18 cellular contexts compared by ENCODE assay signal in the genomic region with DNA sequence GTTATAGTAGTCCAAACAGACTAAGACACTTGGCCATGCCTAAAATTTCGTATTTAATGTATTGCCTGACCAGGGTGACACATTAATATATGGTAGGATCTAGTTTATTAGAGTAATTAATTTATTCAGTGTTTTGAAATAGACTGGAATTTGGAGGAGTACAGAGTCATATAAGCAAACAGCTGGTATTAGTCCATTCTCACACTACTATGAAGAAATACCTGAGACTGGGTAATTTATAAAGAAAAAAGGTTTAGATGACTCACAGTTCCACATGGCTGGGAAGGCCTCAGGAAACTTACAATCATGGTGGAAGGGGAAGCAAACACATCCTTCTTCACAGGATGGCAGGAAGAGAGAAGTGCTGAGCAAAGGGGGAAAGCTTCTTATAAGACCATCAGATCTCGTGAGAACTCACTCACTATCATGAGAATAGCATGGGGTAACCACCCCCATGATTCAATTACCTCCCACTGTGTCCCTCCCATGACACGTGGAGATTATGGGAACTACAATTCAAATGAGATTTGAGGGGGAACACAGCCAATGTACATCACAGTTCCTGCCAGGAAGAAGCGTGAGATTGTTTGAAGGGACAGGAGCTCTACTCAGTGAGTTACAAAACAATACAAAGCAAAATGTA.
"Had no signal": no experiment of that assay in that cellular context is flagged by ENCODE, and none has a peak within 500 bp of the region (broad histone marks: within the 10 kb centered on the region; RNA-seq: fewer than 3 reads in every experiment).

No MANE protein-coding gene starts in this region.

- H3K9me3 ChIP-seq: ascending aorta, esophagus muscularis mucosa, lower lobe of right lung, right atrium auricular region, suprapubic skin, vagina had no signal

- H3K27ac Mint-ChIP-seq: activated CD4-positive, alpha-beta T cell treated with anti-CD3 and anti-CD28 coated beads, Interleukin-2, amount 10 ng/mL, durations not matched to agents 7 days and 5 days; activated naive CD4-positive, alpha-beta T cell treated with anti-CD3 and anti-CD28 coated beads, Interleukin-2, amount 10 ng/mL, durations not matched to agents 7 days and 5 days; activated naive CD8-positive, alpha-beta T cell treated with anti-CD3 and anti-CD28 coated beads, Interleukin-2, amount 50 U/mL, for 24 hours had no signal

- DNase-seq: activated CD4-positive, alpha-beta T cell treated with anti-CD3 and anti-CD28 coated beads, Interleukin-2, amount 10 ng/mL, durations not matched to agents 7 days and 5 days; activated CD8-positive, alpha-beta memory T cell treated with anti-CD3 and anti-CD28 coated beads, Interleukin-2, amount 50 U/mL, for 4 hours; activated naive CD4-positive, alpha-beta T cell treated with anti-CD3 and anti-CD28 coated beads, Interleukin-2, amount 10 ng/mL, durations not matched to agents 7 days and 5 days; activated naive CD8-positive, alpha-beta T cell treated with anti-CD3 and anti-CD28 coated beads, Interleukin-2, amount 50 U/mL, for 24 hours; activated T-cell treated with anti-CD3 and anti-CD28 coated beads, Interleukin-2, amount 50 U/mL, for 4 hours; cortex of kidney; hypothalamus; islet precursor cell; lower lobe of right lung; midbrain; stimulated activated CD4-positive, alpha-beta T cell treated with anti-CD3 and anti-CD28 coated beads, Interleukin-12 subunit alpha, Interleukin-12 subunit beta, amount 100 ng/mL, for 4 hours; stimulated activated CD4-positive, alpha-beta T cell treated with anti-CD3 and anti-CD28 coated beads, Interleukin-1b, Interleukin-23, amount 100 ng/mL, for 48 hours; stimulated activated naive CD8-positive, alpha-beta T cell treated with anti-CD3 and anti-CD28 coated beads, Interleukin-15, amount 100 ng/mL, for 72 hours had no signal

- H3K36me3 Mint-ChIP-seq: activated naive CD4-positive, alpha-beta T cell treated with anti-CD3 and anti-CD28 coated beads, Interleukin-2, amount 10 ng/mL, durations not matched to agents 7 days and 5 days had no signal

- H3K9me3 Mint-ChIP-seq: activated CD4-positive, alpha-beta T cell treated with anti-CD3 and anti-CD28 coated beads, Interleukin-2, amount 10 ng/mL, durations not matched to agents 7 days and 5 days; activated naive CD4-positive, alpha-beta T cell treated with anti-CD3 and anti-CD28 coated beads, Interleukin-2, amount 10 ng/mL, durations not matched to agents 7 days and 5 days; activated naive CD8-positive, alpha-beta T cell treated with anti-CD3 and anti-CD28 coated beads, Interleukin-2, amount 50 U/mL, for 24 hours; activated T-cell treated with anti-CD3 and anti-CD28 coated beads, Interleukin-2, amount 50 U/mL, for 4 hours; stimulated activated naive CD8-positive, alpha-beta T cell treated with anti-CD3 and anti-CD28 coated beads, Interleukin-15, amount 100 ng/mL, for 72 hours had no signal

- H3K4me1 ChIP-seq: ascending aorta, esophagus muscularis mucosa, lower lobe of right lung, right atrium auricular region, suprapubic skin, vagina had no signal

- H3K27ac ChIP-seq: ascending aorta, esophagus muscularis mucosa, lower lobe of right lung, right atrium auricular region, suprapubic skin, vagina had no signal

- H3K4me1 Mint-ChIP-seq: activated CD4-positive, alpha-beta T cell treated with anti-CD3 and anti-CD28 coated beads, Interleukin-2, amount 10 ng/mL, durations not matched to agents 7 days and 5 days; activated naive CD4-positive, alpha-beta T cell treated with anti-CD3 and anti-CD28 coated beads, Interleukin-2, amount 10 ng/mL, durations not matched to agents 7 days and 5 days; activated naive CD8-positive, alpha-beta T cell treated with anti-CD3 and anti-CD28 coated beads, Interleukin-2, amount 50 U/mL, for 24 hours; stimulated activated naive CD8-positive, alpha-beta T cell treated with anti-CD3 and anti-CD28 coated beads, Interleukin-15, amount 100 ng/mL, for 72 hours had no signal

- H3K4me3 Mint-ChIP-seq: activated CD4-positive, alpha-beta T cell treated with anti-CD3 and anti-CD28 coated beads, Interleukin-2, amount 10 ng/mL, durations not matched to agents 7 days and 5 days; activated naive CD4-positive, alpha-beta T cell treated with anti-CD3 and anti-CD28 coated beads, Interleukin-2, amount 10 ng/mL, durations not matched to agents 7 days and 5 days; activated naive CD8-positive, alpha-beta T cell treated with anti-CD3 and anti-CD28 coated beads, Interleukin-2, amount 50 U/mL, for 24 hours; activated T-cell treated with anti-CD3 and anti-CD28 coated beads, Interleukin-2, amount 50 U/mL, for 4 hours; stimulated activated naive CD8-positive, alpha-beta T cell treated with anti-CD3 and anti-CD28 coated beads, Interleukin-15, amount 100 ng/mL, for 72 hours had no signal

- H3K27me3 ChIP-seq: ascending aorta, esophagus muscularis mucosa, right atrium auricular region, suprapubic skin, vagina had no signal

- H3K27me3 Mint-ChIP-seq: activated CD4-positive, alpha-beta T cell treated with anti-CD3 and anti-CD28 coated beads, Interleukin-2, amount 10 ng/mL, durations not matched to agents 7 days and 5 days; activated naive CD4-positive, alpha-beta T cell treated with anti-CD3 and anti-CD28 coated beads, Interleukin-2, amount 10 ng/mL, durations not matched to agents 7 days and 5 days; activated naive CD8-positive, alpha-beta T cell treated with anti-CD3 and anti-CD28 coated beads, Interleukin-2, amount 50 U/mL, for 24 hours; stimulated activated naive CD8-positive, alpha-beta T cell treated with anti-CD3 and anti-CD28 coated beads, Interleukin-15, amount 100 ng/mL, for 72 hours had no signal

- H3K4me3 ChIP-seq: ascending aorta, esophagus muscularis mucosa, lower lobe of right lung, right atrium auricular region, suprapubic skin, vagina had no signal

- ATAC-seq: activated naive CD8-positive, alpha-beta T cell treated with anti-CD3 and anti-CD28 coated beads, Interleukin-2, amount 50 U/mL, for 24 hours; activated T-cell treated with anti-CD3 and anti-CD28 coated beads, Interleukin-2, amount 50 U/mL, for 4 hours; lower lobe of right lung; stimulated activated naive CD8-positive, alpha-beta T cell treated with anti-CD3 and anti-CD28 coated beads, Interleukin-15, amount 100 ng/mL, for 72 hours had no signal
